Comparison of ENCODE assay signal across 9 cellular contexts in genomic region chr1:156434976-156435550, GRCh38.
DNase-seq lines count a peak whose midpoint lies in the region; ATAC-seq lines count a peak whose summit lies in the region.
"Had no signal": no experiment of that assay in that cellular context is flagged by ENCODE, and none has a peak within 500 bp of the region (broad histone marks: within the 10 kb centered on the region; RNA-seq: fewer than 3 reads in every experiment).

No MANE protein-coding gene starts in this region.

- H3K27me3 Mint-ChIP-seq in activated T-helper 17 cell treated with anti-CD3 and anti-CD28 coated beads, Interleukin-2, amount 50 U/mL, for 72 hours: peaks cover 64% of the 10 kb centered on the region
- H3K27me3 Mint-ChIP-seq in immature natural killer cell (ENCODE audit: low read depth in 3 of 3): peaks cover 32 to 51% (median 33%) of the 10 kb centered on the region in 3 donors
- peaks cover 100% of the 10 kb centered on the region for H3K27me3 Mint-ChIP-seq in stimulated activated memory B cell treated with anti-CD40 and anti-IgM and Interleukin-4, amounts not matched to agents 10 μg/mL and 1 μg/mL and 100 μg/mL, for 72 hours

- peak; percentile 35 for DNase-seq in NCI-H748 (lab: John Stamatoyannopoulos, UW; ENCODE audit: unreplicated experiment)
- DNase-seq in NCI-H748 treated with DMSO at 0.1 percent for 48 hours (lab: John Stamatoyannopoulos, UW): no peak
- DNase-seq in immature natural killer cell: no peak
- DNase-seq in AG08395 (ENCODE audit: low spot score): no peak
- no peak for DNase-seq in NCI-H345 treated with DMSO at 0.1 percent for 48 hours (lab: John Stamatoyannopoulos, UW; ENCODE audit: unreplicated experiment)
- DNase-seq in NOMO-1 treated with DMSO at 0.1 percent for 48 hours (lab: John Stamatoyannopoulos, UW; ENCODE audit: unreplicated experiment): no peak
- DNase-seq: GF-D8 had no signal

- no peaks in the 10 kb centered on the region for H3K9me3 Mint-ChIP-seq in activated T-helper 17 cell treated with anti-CD3 and anti-CD28 coated beads, Interleukin-2, amount 50 U/mL, for 72 hours
- peaks cover 0 to 3% (median 0%) of the 10 kb centered on the region in 6 donors for H3K9me3 Mint-ChIP-seq in immature natural killer cell
- H3K9me3 Mint-ChIP-seq in stimulated activated memory B cell treated with anti-CD40 and anti-IgM and Interleukin-4, amounts not matched to agents 10 μg/mL and 1 μg/mL and 100 μg/mL, for 72 hours: no peaks in the 10 kb centered on the region

- peaks cover 12% of the 10 kb centered on the region for H3K36me3 Mint-ChIP-seq in activated T-helper 17 cell treated with anti-CD3 and anti-CD28 coated beads, Interleukin-2, amount 50 U/mL, for 72 hours (ENCODE audit: low read depth)
- H3K36me3 Mint-ChIP-seq in immature natural killer cell: peaks cover 0 to 4% (median 0%) of the 10 kb centered on the region in 3 donors
- H3K36me3 Mint-ChIP-seq in stimulated activated memory B cell treated with anti-CD40 and anti-IgM and Interleukin-4, amounts not matched to agents 10 μg/mL and 1 μg/mL and 100 μg/mL, for 72 hours: no peaks in the 10 kb centered on the region

- H3K4me3 Mint-ChIP-seq in activated T-helper 17 cell treated with anti-CD3 and anti-CD28 coated beads, Interleukin-2, amount 50 U/mL, for 72 hours: peak overlapping the region; percentile 62
- peak overlapping the region; percentile 78 to 97 (median 87) for H3K4me3 Mint-ChIP-seq in immature natural killer cell
- H3K4me3 Mint-ChIP-seq in stimulated activated memory B cell treated with anti-CD40 and anti-IgM and Interleukin-4, amounts not matched to agents 10 μg/mL and 1 μg/mL and 100 μg/mL, for 72 hours: peak overlapping the region; percentile 54

- H3K4me1 Mint-ChIP-seq in activated T-helper 17 cell treated with anti-CD3 and anti-CD28 coated beads, Interleukin-2, amount 50 U/mL, for 72 hours: peaks cover 28% of the 10 kb centered on the region
- peaks cover 11 to 20% of the 10 kb centered on the region in 2 donors for H3K4me1 Mint-ChIP-seq in immature natural killer cell
- H3K4me1 Mint-ChIP-seq in stimulated activated memory B cell treated with anti-CD40 and anti-IgM and Interleukin-4, amounts not matched to agents 10 μg/mL and 1 μg/mL and 100 μg/mL, for 72 hours: peaks cover 34% of the 10 kb centered on the region

- H3K27ac Mint-ChIP-seq in activated T-helper 17 cell treated with anti-CD3 and anti-CD28 coated beads, Interleukin-2, amount 50 U/mL, for 72 hours: no peak overlapping the region
- peak overlapping the region in 3 of 6 donors; percentile 2 to 37 (median 22) for H3K27ac Mint-ChIP-seq in immature natural killer cell
- H3K27ac Mint-ChIP-seq in stimulated activated memory B cell treated with anti-CD40 and anti-IgM and Interleukin-4, amounts not matched to agents 10 μg/mL and 1 μg/mL and 100 μg/mL, for 72 hours: peak overlapping the region; percentile 30

- no peak for ATAC-seq in activated T-helper 17 cell treated with anti-CD3 and anti-CD28 coated beads, Interleukin-2, amount 50 U/mL, for 72 hours (replicated peaks)
- peak; percentile 43 for ATAC-seq in stimulated activated memory B cell treated with anti-CD40 and anti-IgM and Interleukin-4, amounts not matched to agents 10 μg/mL and 1 μg/mL and 100 μg/mL, for 72 hours
